10 cellular contexts compared by ENCODE assay signal in the genomic region with DNA sequence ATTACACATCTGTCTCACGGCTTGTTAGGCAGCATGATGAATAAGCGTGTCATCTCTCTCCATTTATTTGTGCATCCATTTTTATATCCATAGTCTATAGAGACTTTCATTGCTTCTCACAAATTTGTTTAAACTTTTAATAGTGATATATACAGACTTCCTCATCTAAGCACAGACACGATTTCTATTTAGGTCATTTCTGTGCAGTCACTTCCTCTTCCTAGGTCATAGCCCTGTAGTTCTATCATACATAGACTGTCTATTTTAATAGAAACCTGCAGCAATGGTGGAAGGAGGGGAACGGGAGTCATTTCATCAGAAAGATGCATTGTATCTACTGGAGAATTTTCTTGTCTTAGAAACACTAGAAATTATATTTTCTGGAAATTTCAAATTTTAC.
DNase-seq lines count a peak whose midpoint lies in the region; ATAC-seq, FAIRE-seq and TF ChIP-seq lines count a peak whose summit lies in the region.
"Had no signal": no experiment of that assay in that cellular context is flagged by ENCODE, and none has a peak within 500 bp of the region (broad histone marks: within the 10 kb centered on the region; RNA-seq: fewer than 3 reads in every experiment).

No MANE protein-coding gene starts in this region.

- no peaks in the 10 kb centered on the region for H4K20me1 ChIP-seq in OCI-LY1 (ENCODE audit: insufficient read depth, low read length)

- no peak for FAIRE-seq in HTR-8/SVneo (lab: Jason Lieb, UNC)

- peak overlapping the region; percentile 70 for H3K4me2 ChIP-seq in OCI-LY1 (ENCODE audit: low read length)

- 0 out of 2 replicates have a peak, but pooled peaks cover 4% of the 10 kb centered on the region for H3F3A ChIP-seq in OCI-LY1 (ENCODE audit: insufficient read depth, low read length)

- intact Hi-C loops in spleen (cut with DNase I; ENCODE audit: low total_unique reads) (no loop called here), left colon (cut with DNase I, micrococcal nuclease) (no loop called here)

- no peak for TF ChIP-seq CTCF in OCI-LY1 (IDR thresholded peaks at IDR 0.05; ENCODE audit: low read length)
- no peak for TF ChIP-seq CTCF in spleen (IDR thresholded peaks at IDR 0.05 in 8 of 11, conservative IDR thresholded peaks at IDR 0.05 in 3 of 11)

- 45 to 53% (median 51%) methylated on average over 4 of the region's 4 CpGs for WGBS in spleen, 5 donors

- peak overlapping the region; percentile 40 for H3K4me3 ChIP-seq in OCI-LY1 (ENCODE audit: low read depth, low read length, poor library complexity, severe bottlenecking)
- H3K4me3 ChIP-seq in spleen = no peak overlapping the region

- H3K4me1 ChIP-seq in OCI-LY1 (ENCODE audit: insufficient read depth, low read length, severe bottlenecking) = peaks cover 77% of the 10 kb centered on the region
- peaks cover 8 to 38% (median 26%) of the 10 kb centered on the region in 6 donors for H3K4me1 ChIP-seq in spleen

- H3K27ac ChIP-seq in OCI-LY1 (ENCODE audit: low read depth, low read length, poor library complexity, severe bottlenecking) = peak overlapping the region; percentile 98
- peak overlapping the region; percentile 9 to 88 (median 74) for H3K27ac ChIP-seq in spleen

- H3K9me3 ChIP-seq in OCI-LY1 (ENCODE audit: low read length) (no peaks in the 10 kb centered on the region), spleen (no peaks in the 10 kb centered on the region)

- H3K27me3 ChIP-seq in OCI-LY1 (ENCODE audit: insufficient read depth, low read length) (no peaks in the 10 kb centered on the region), spleen (replicated peaks in 1 of 7) (no peaks in the 10 kb centered on the region)

- H3K36me3 ChIP-seq in OCI-LY1 (ENCODE audit: insufficient read depth, low read length) = 0 out of 2 replicates have a peak, but pooled peaks cover 4% of the 10 kb centered on the region
- H3K36me3 ChIP-seq in spleen = no peaks in the 10 kb centered on the region

- no peaks in the 10 kb centered on the region for H3K79me2 ChIP-seq in OCI-LY1 (ENCODE audit: insufficient read depth, low read length)

- H3K9ac ChIP-seq in OCI-LY1 (ENCODE audit: low read length) = peak overlapping the region; percentile 57

- H2AFZ ChIP-seq in OCI-LY1 (ENCODE audit: low read length) = peak overlapping the region; percentile 35; the same call in 1 of the 2 replicates

- no peak for TF ChIP-seq POLR2A in spleen (IDR thresholded peaks at IDR 0.05)

- H3K9me2 ChIP-seq in OCI-LY1 (ENCODE audit: low read depth, low read length) = no peaks in the 10 kb centered on the region

- no peak for DNase-seq in spleen
- DNase-seq in left colon = no peak
- no peak for DNase-seq in HTR-8/SVneo (ENCODE audit: insufficient read length, low spot score)
- no peak for DNase-seq in activated naive CD4-positive, alpha-beta T cell treated with anti-CD3 and anti-CD28 coated beads, Interleukin-2, amount 50 U/mL, for 16 hours
- DNase-seq: mesenchymal stem cell, NCI-H1105 treated with DMSO at 0.1 percent for 48 hours, right cardiac atrium had no signal

- peak; percentile 44 for ATAC-seq in GM19025 (IDR thresholded peaks at IDR 0.05; ENCODE audit: low read depth, unreplicated experiment)
- ATAC-seq in HG03066 (IDR thresholded peaks at IDR 0.05; ENCODE audit: low read depth, unreplicated experiment) = peak; percentile 67
- no peak for ATAC-seq in left colon
- ATAC-seq: right cardiac atrium had no signal
